ENCODE assay signal across 18 cellular contexts in the genomic region with DNA sequence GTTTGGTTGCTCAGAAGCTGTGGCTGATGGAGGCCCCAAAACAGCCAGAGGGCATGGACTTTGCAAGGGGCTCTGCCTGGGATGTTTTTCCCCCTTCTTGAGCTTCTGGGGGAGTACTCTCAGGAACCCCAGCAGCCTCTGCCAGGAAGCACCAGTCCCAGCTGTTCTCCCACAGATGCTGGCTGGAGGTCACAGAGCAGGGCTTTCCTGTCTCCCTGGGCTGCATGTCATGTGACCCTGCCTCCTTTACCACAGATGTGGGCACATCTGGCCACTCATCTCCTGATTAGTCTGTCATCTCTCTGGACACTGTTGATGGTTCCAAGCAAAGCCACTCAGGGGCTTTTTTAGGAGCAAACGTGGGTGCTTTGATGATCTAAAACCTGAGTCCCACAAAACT.
DNase-seq lines count a peak whose midpoint lies in the region; ATAC-seq and TF ChIP-seq lines count a peak whose summit lies in the region.
"Had no signal": no experiment of that assay in that cellular context is flagged by ENCODE, and none has a peak within 500 bp of the region (broad histone marks: within the 10 kb centered on the region; RNA-seq: fewer than 3 reads in every experiment).

No MANE protein-coding gene starts in this region.

- no peaks in the 10 kb centered on the region for H3K9me3 ChIP-seq in vagina
- H3K9me3 ChIP-seq: SJCRH30 had no signal

- H3K4me3 ChIP-seq in fibroblast of villous mesenchyme (ENCODE audit: low read depth, low read length), result no peak overlapping the region
- no peak overlapping the region for H3K4me3 ChIP-seq in vagina
- H3K4me3 ChIP-seq: SJCRH30 had no signal

- ATAC-seq in GM18502 (IDR thresholded peaks at IDR 0.05; ENCODE audit: poor library complexity, unreplicated experiment), result no peak
- ATAC-seq: PC-3 had no signal

- peaks cover 17% of the 10 kb centered on the region for H3K4me1 ChIP-seq in vagina

- no peaks in the 10 kb centered on the region for H3K27me3 ChIP-seq in vagina
- H3K27me3 ChIP-seq: SJCRH30 had no signal

- TF ChIP-seq POLR2A in vagina (IDR thresholded peaks at IDR 0.05), result no peak

- TF ChIP-seq CTCF in fibroblast of villous mesenchyme (IDR thresholded peaks at IDR 0.05; ENCODE audit: insufficient read depth, low read depth, low read length) (no peak), vagina (IDR thresholded peaks at IDR 0.05) (no peak)

- intact Hi-C loops in vagina (cut with DNase I), result no loop called here

- H3K27ac ChIP-seq in vagina, result peak overlapping the region; percentile 16
- H3K27ac ChIP-seq: SJCRH30 had no signal

- peak; percentile 36 for DNase-seq in LHCN-M2 (ENCODE audit: low read depth)
- DNase-seq in UCSD-AML1 (lab: John Stamatoyannopoulos, UW; ENCODE audit: unreplicated experiment), result peak; percentile 54
- peak; percentile 39 for DNase-seq in fibroblast of villous mesenchyme (ENCODE audit: low read depth)
- DNase-seq in vagina (ENCODE audit: extremely low spot score in 2 of 2), result no peak
- DNase-seq in HPDE6-E6E7 (ENCODE audit: extremely low spot score), result no peak
- no peak for DNase-seq in DMS79 treated with DMSO at 0.1 percent for 48 hours (lab: John Stamatoyannopoulos, UW)
- DNase-seq: AML-193, DMS153, GF-D8, KG1, NCI-H1417, NCI-H187, NCI-H2107, NCI-H2227 treated with DMSO at 0.1 percent for 48 hours, NCI-H524 treated with DMSO at 0.1 percent for 48 hours, PC-3, SJCRH30 had no signal

- peaks cover 0 to 28% of the 10 kb centered on the region in 2 donors for H3K36me3 ChIP-seq in vagina
- H3K36me3 ChIP-seq: SJCRH30 had no signal

Comparison
In these comparisons a context has a peak if more than half of its experiments do, and no peak if none do; other contexts are left out.
1. DNase-seq: peak in LHCN-M2 (single experiment), UCSD-AML1 (single experiment) and fibroblast of villous mesenchyme (single experiment); none in vagina (0 of 2), HPDE6-E6E7 (single experiment) and DMS79 treated with DMSO at 0.1 percent for 48 hours (single experiment).